In the genomic region with DNA sequence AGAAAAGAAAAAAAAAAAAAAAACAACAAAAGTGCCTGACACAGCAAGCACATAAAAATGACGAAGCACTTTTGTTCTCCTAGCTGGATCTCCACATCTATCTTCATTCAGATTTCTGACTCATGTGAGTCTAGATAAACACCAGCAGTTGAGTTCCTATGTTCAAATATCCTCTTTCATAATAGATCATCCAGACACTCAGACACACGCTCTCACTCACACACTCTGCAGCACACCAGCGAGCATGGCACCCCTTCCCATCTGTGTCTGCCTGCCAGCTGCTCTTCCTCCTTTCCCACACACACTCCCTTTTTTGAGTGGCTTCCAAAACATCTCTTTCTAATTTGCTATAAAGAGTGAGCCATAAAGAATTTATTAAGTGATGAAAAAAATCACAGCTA, we compare ENCODE assay signal across 8 cellular contexts. TPM values are rescaled to one million over a fixed set of nuclear protein-coding genes. Genes with fewer than 3 reads are reported as not detected.
DNase-seq lines count a peak whose midpoint lies in the region; ATAC-seq and TF ChIP-seq lines count a peak whose summit lies in the region.
"Had no signal": no experiment of that assay in that cellular context is flagged by ENCODE, and none has a peak within 500 bp of the region (broad histone marks: within the 10 kb centered on the region; RNA-seq: fewer than 3 reads in every experiment).

No MANE protein-coding gene starts in this region.

- H3K4me1 ChIP-seq in PC-9 (replicated peaks; ENCODE audit: insufficient read depth) (no peaks in the 10 kb centered on the region), sigmoid colon (peaks cover 0 to 21% (median 19%) of the 10 kb centered on the region in 4 donors)

- ATAC-seq in HG03432 (IDR thresholded peaks at IDR 0.05; ENCODE audit: unreplicated experiment): no peak

- 55 to 66% methylated on average over 3 of the region's 3 CpGs for WGBS in sigmoid colon, 2 donors

- H3K4me2 ChIP-seq in PC-9: no peak overlapping the region

- H3K27me3 ChIP-seq in PC-9 (ENCODE audit: insufficient read depth, low read depth): no peaks in the 10 kb centered on the region
- H3K27me3 ChIP-seq in sigmoid colon: no peaks in the 10 kb centered on the region
- H3K27me3 ChIP-seq: heart left ventricle had no signal

- H2AFZ ChIP-seq in PC-9: no peak overlapping the region

- intact Hi-C loops in PC-9 (cut with micrococcal nuclease; ENCODE audit: unreplicated experiment) (no loop called here), sigmoid colon (cut with DNase I) (loop anchor here (2.0 kb wide), 2 partner anchors 69 to 135 kb away; partner anchors contain the start of gene ARIH1)

- TF ChIP-seq POLR2A in sigmoid colon (IDR thresholded peaks at IDR 0.05): no peak

- TF ChIP-seq CTCF in PC-9 (conservative IDR thresholded peaks at IDR 0.05) (no peak), fibroblast of mammary gland (conservative IDR thresholded peaks at IDR 0.05; ENCODE audit: control insufficient read depth, insufficient read depth, low read depth, low read length) (no peak), sigmoid colon (IDR thresholded peaks at IDR 0.05) (no peak)

- H3K36me3 ChIP-seq in PC-9 (ENCODE audit: low read depth) (no peaks in the 10 kb centered on the region), sigmoid colon (peaks cover 0 to 24% (median 10%) of the 10 kb centered on the region in 4 donors)

- H3F3A ChIP-seq in PC-9 (ENCODE audit: insufficient read depth, low read depth): peaks cover 14% of the 10 kb centered on the region; the same call in 1 of the 2 replicates

- no TSS peak for BruUV-seq in PC-9 (replicated peaks; lab: Mats Ljungman, UMichigan)

- CTCF ChIA-PET in HEK293T (lab: Yijun Ruan, JAX): interaction anchor here (0.6 kb wide), 1 partner anchor 899 kb away, joined by 3 read pairs; no protein-coding TSS in a partner anchor
- CTCF ChIA-PET in PC-9 (lab: Charles Lee): interaction anchor here (0.6 kb wide), 1 partner anchor 260 kb away, joined by 10 read pairs; no protein-coding TSS in a partner anchor

- H3K79me2 ChIP-seq in PC-9 (ENCODE audit: low read depth): no peaks in the 10 kb centered on the region

- H3K9me3 ChIP-seq in PC-9 (ENCODE audit: insufficient read depth, low read depth): no peaks in the 10 kb centered on the region
- no peaks in the 10 kb centered on the region for H3K9me3 ChIP-seq in sigmoid colon

- H4K20me1 ChIP-seq in PC-9 (ENCODE audit: insufficient read depth): no peaks in the 10 kb centered on the region

- no peak for DNase-seq in HEK293T (ENCODE audit: extremely low spot score)
- DNase-seq in PC-9: peak in 1 of 2 experiments; percentile 49
- peak; percentile 97 for DNase-seq in fibroblast of mammary gland (ENCODE audit: low read depth)
- no peak for DNase-seq in sigmoid colon
- no peak for DNase-seq in stimulated activated CD4-positive, alpha-beta T cell treated with anti-CD3 and anti-CD28 coated beads, Interleukin-2, amount 100 ng/mL, for 24 hours
- DNase-seq in C1 segment of cervical spinal cord (lab: John Stamatoyannopoulos, UW): no peak
- DNase-seq: heart left ventricle had no signal

- H3K27ac ChIP-seq in PC-9 (peak overlapping the region; percentile 17), sigmoid colon (peak overlapping the region; percentile 70 to 84 (median 78))

- POLR2A ChIA-PET in HEK293T (lab: Yijun Ruan, JAX): no interaction called here
- POLR2A ChIA-PET in PC-9 (lab: Charles Lee; ENCODE audit: unreplicated experiment): no interaction called here

- H3K4me3 ChIP-seq in PC-9 (no peak overlapping the region), fibroblast of mammary gland (ENCODE audit: control insufficient read depth, low read depth, low read length) (no peak overlapping the region), sigmoid colon (no peak overlapping the region)
- H3K4me3 ChIP-seq: heart left ventricle had no signal

- no peaks in the 10 kb centered on the region for H3K9me2 ChIP-seq in PC-9 (ENCODE audit: insufficient read depth)

- TF ChIP-seq EP300 in sigmoid colon (IDR thresholded peaks at IDR 0.05): peak in 3 of 4 donors; percentile 40 to 51 (median 43)

TF ChIP-seq in HEK293T, 16 proteins besides CTCF, POLR2A, EP300 and RAD21:
- TF ChIP-seq ELF4 (IDR thresholded peaks at IDR 0.05): no peak
- TF ChIP-seq ZNF384 (IDR thresholded peaks at IDR 0.05): peak; percentile 29; the same call in 1 of the 2 replicates
- TF ChIP-seq PKNOX1 (IDR thresholded peaks at IDR 0.05): peak; percentile 70

RNA-seq across cellular contexts. Expression of gene CELF6, which starts 19.8 kb away (rescaled TPM):
- not detected in 2 replicates for total RNA-seq in PC-9 (2021)
- total RNA-seq in sigmoid colon: 1 to 10 TPM; 2.1 to 5.8 (median 2.8) TPM
- 1 to 10 TPM in 1 of 3 donors, not detected in 2; 4.2 TPM for polyA plus RNA-seq in sigmoid colon

RNA-seq across cellular contexts. Expression of gene HEXA, which starts 36.0 kb away (rescaled TPM):
- 129 and 150 TPM in 2 replicates for total RNA-seq in PC-9 (2021)
- 10 to 100 TPM; 56.0 to 80.0 (median 66.7) TPM for total RNA-seq in sigmoid colon
- polyA plus RNA-seq in sigmoid colon: 10 to 100 TPM; 35.4 to 76.5 (median 54.8) TPM

RNA-seq across cellular contexts. Expression of gene TMEM202, which starts 58.3 kb away (rescaled TPM):
- not detected in 2 replicates for total RNA-seq in PC-9 (2021)
- total RNA-seq in sigmoid colon: not detected
- polyA plus RNA-seq in sigmoid colon: not detected
- total RNA-seq: heart left ventricle had no signal
- polyA plus RNA-seq: heart left ventricle had no signal
